Comparison of ENCODE assay signal across 25 cellular contexts in the genomic region with DNA sequence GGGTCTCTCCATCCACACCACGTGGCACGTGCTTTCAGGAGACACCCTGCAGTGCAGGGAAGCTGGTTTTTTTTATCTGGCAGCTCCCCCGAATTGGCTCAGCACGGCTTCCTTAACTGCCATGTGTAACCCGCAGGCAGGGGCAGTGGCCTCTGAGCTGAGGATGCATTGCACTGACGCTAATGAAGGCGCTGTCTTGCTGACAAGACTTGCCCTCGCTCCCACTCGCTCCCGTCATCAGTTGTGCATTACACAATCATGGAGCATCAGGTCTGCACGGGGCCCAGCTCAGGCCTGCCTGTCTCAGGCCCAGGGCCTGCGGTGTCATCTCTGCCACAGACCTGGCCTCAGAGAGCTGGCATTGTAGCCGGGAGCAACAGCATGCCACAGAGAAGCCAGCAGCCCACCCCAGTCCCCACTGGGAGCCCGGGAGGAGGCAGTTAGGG.
"Had no signal": no experiment of that assay in that cellular context is flagged by ENCODE, and none has a peak within 500 bp of the region (broad histone marks: within the 10 kb centered on the region; RNA-seq: fewer than 3 reads in every experiment).

No MANE protein-coding gene starts in this region.

- H3K4me2 ChIP-seq: SK-N-SH had no signal

- H3K9ac ChIP-seq: SK-N-SH had no signal

- H3K4me1 Mint-ChIP-seq: activated CD4-positive, alpha-beta T cell treated with anti-CD3 and anti-CD28 coated beads, Interleukin-2, amount 10 ng/mL, durations not matched to agents 7 days and 5 days; IgD-negative memory B cell had no signal

- DNase-seq: activated CD4-positive, alpha-beta memory T cell treated with anti-CD3 and anti-CD28 coated beads for 36 hours; activated CD4-positive, alpha-beta T cell treated with anti-CD3 and anti-CD28 coated beads, Interleukin-2, amount 10 ng/mL, durations not matched to agents 7 days and 5 days; activated CD4-positive, CD25-positive, alpha-beta regulatory T cell; activated CD8-positive, alpha-beta memory T cell treated with anti-CD3 and anti-CD28 coated beads for 24 hours; activated effector memory CD4-positive, alpha-beta T cell treated with anti-CD3 and anti-CD28 coated beads, Interleukin-2, amount 50 U/mL, for 16 hours; activated naive CD4-positive, alpha-beta T cell treated with Interleukin-2 at 50 U/mL for 16 hours; activated T-cell treated with anti-CD3 and anti-CD28 coated beads, Interleukin-2, amount 50 U/mL, for 4 hours; amygdala; KG1; NCI-H1092; NCI-H1417; NCI-H1930; NCI-H2171 treated with DMSO at 0.1 percent for 48 hours; NCI-H226; NCI-H526 treated with DMSO at 0.1 percent for 48 hours; NCI-H82; RPMI8226; SK-N-SH; T-helper 1 cell had no signal

- ATAC-seq: activated naive CD4-positive, alpha-beta T cell treated with anti-CD3 and anti-CD28 coated beads, Interleukin-2, amount 50 U/mL, for 72 hours; activated T-cell treated with anti-CD3 and anti-CD28 coated beads, Interleukin-2, amount 50 U/mL, for 4 hours; Panc1; Right ventricle myocardium inferior had no signal

- H3K36me3 Mint-ChIP-seq: activated CD4-positive, alpha-beta memory T cell treated with anti-CD3 and anti-CD28 coated beads for 36 hours had no signal

- H3K27ac Mint-ChIP-seq: activated CD4-positive, alpha-beta memory T cell treated with anti-CD3 and anti-CD28 coated beads for 36 hours; activated CD4-positive, alpha-beta T cell treated with anti-CD3 and anti-CD28 coated beads, Interleukin-2, amount 10 ng/mL, durations not matched to agents 7 days and 5 days; activated naive CD4-positive, alpha-beta T cell treated with anti-CD3 and anti-CD28 coated beads, Interleukin-2, amount 50 U/mL, for 72 hours; brain; IgD-negative memory B cell had no signal

- H3K27me3 Mint-ChIP-seq: activated CD4-positive, alpha-beta memory T cell treated with anti-CD3 and anti-CD28 coated beads for 36 hours; activated CD4-positive, alpha-beta T cell treated with anti-CD3 and anti-CD28 coated beads, Interleukin-2, amount 10 ng/mL, durations not matched to agents 7 days and 5 days; brain had no signal

- H3K9me3 Mint-ChIP-seq: activated CD4-positive, alpha-beta T cell treated with anti-CD3 and anti-CD28 coated beads, Interleukin-2, amount 10 ng/mL, durations not matched to agents 7 days and 5 days had no signal

- H3K27ac ChIP-seq: VCaP had no signal

- H3K9me3 ChIP-seq: SK-N-SH had no signal

- H3K4me3 Mint-ChIP-seq: activated CD4-positive, alpha-beta memory T cell treated with anti-CD3 and anti-CD28 coated beads for 36 hours; activated CD4-positive, alpha-beta T cell treated with anti-CD3 and anti-CD28 coated beads, Interleukin-2, amount 10 ng/mL, durations not matched to agents 7 days and 5 days; activated T-cell treated with anti-CD3 and anti-CD28 coated beads, Interleukin-2, amount 50 U/mL, for 4 hours; brain; IgD-negative memory B cell had no signal
